8 cellular contexts compared by ENCODE assay signal in the genomic region with DNA sequence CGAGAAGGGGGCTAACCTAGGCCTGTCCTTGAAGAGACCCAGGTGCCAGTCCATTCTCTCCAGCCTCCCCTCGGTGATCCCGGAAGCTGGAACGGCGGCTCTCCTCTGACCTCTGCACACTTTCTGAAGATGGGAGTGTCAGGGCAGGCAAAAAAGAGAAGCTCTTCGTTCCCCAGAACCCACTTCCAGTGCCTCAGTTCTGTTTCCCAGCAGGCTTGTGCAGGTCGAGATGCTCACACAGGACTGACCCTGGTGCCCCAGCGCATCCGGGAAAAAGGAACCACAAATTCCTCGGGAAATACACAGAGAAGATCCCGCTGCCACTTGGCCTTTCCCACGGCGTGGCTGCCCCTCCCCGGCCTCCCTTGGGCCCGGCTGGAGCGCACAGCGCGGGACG. TPM values are rescaled to one million over a fixed set of nuclear protein-coding genes. Genes with fewer than 3 reads are reported as not detected.
DNase-seq lines count a peak whose midpoint lies in the region; ATAC-seq and TF ChIP-seq lines count a peak whose summit lies in the region.

No MANE protein-coding gene starts in this region.

- no peak overlapping the region for H3K4ac ChIP-seq in neuronal stem cell (ENCODE audit: low read length)

- H3K9me3 ChIP-seq in Peyer's patch: no peaks in the 10 kb centered on the region
- no peaks in the 10 kb centered on the region for H3K9me3 ChIP-seq in neuronal stem cell (replicated peaks in 1 of 2; ENCODE audit: control insufficient read depth in 2 of 2, insufficient read depth in 1 of 2, low read depth in 1 of 2, low read length in 2 of 2)

- no peak for TF ChIP-seq CTCF in Peyer's patch (IDR thresholded peaks at IDR 0.05)

- WGBS in neuronal stem cell (ENCODE audit: extremely low coverage in 2 of 2, insufficient read length in 2 of 2, insufficient replicate concordance in 1 of 2), 2 donors: no CpG with 5 or more reads among the region's 19 CpGs

- no peaks in the 10 kb centered on the region for H3K36me3 ChIP-seq in Peyer's patch
- no peaks in the 10 kb centered on the region for H3K36me3 ChIP-seq in neuronal stem cell (replicated peaks in 1 of 2; ENCODE audit: control insufficient read depth in 2 of 2, insufficient read depth in 2 of 2, low read length in 2 of 2)

- peak overlapping the region; percentile 89 for H2BK5ac ChIP-seq in neuronal stem cell (ENCODE audit: low read length)

- DNase-seq in Peyer's patch (no peak), neuronal stem cell (ENCODE audit: low spot score) (no peak), DMS114 treated with DMSO at 0.1 percent for 48 hours (lab: John Stamatoyannopoulos, UW; ENCODE audit: unreplicated experiment) (no peak), iPS-NIHi11 (ENCODE audit: low spot score) (no peak), hippocampal formation (lab: John Stamatoyannopoulos, UW) (no peak)

- no peaks in the 10 kb centered on the region for H3K27me3 ChIP-seq in Peyer's patch
- peaks cover 0 to 6% (median 0%) of the 10 kb centered on the region in 3 experiments for H3K27me3 ChIP-seq in neuronal stem cell (ENCODE audit: control insufficient read depth in 3 of 3, insufficient read depth in 3 of 3, low read depth in 1 of 3, low read length in 3 of 3)

- peak overlapping the region; percentile 66 for H3K9ac ChIP-seq in neuronal stem cell (ENCODE audit: low read depth, low read length, poor library complexity)

- no peak overlapping the region for H2BK12ac ChIP-seq in neuronal stem cell (ENCODE audit: low read length)

- H3K79me1 ChIP-seq in neuronal stem cell (ENCODE audit: low read depth, low read length): peaks cover 6% of the 10 kb centered on the region

- H2BK120ac ChIP-seq in neuronal stem cell (ENCODE audit: low read depth, low read length): no peak overlapping the region

- no peak for TF ChIP-seq POLR2A in Peyer's patch (IDR thresholded peaks at IDR 0.05)

- H3K4me3 ChIP-seq in Peyer's patch (peak overlapping the region; percentile 73 to 88 (median 81)), neuronal stem cell (ENCODE audit: low read length in 2 of 2) (peak overlapping the region; percentile 72 to 89)

- no peak overlapping the region for H4K91ac ChIP-seq in neuronal stem cell (ENCODE audit: low read depth, low read length, poor library complexity)

- H3K14ac ChIP-seq in neuronal stem cell (ENCODE audit: low read length): no peak overlapping the region

- peaks cover 0 to 19% (median 9%) of the 10 kb centered on the region in 4 donors for H3K4me1 ChIP-seq in Peyer's patch
- H3K4me1 ChIP-seq in neuronal stem cell (ENCODE audit: control insufficient read depth in 2 of 2, insufficient read depth in 1 of 2, low read depth in 1 of 2, low read length in 2 of 2): peaks cover 20 to 22% of the 10 kb centered on the region in 2 donors

- peak overlapping the region; percentile 96 for H3K4me2 ChIP-seq in neuronal stem cell (ENCODE audit: insufficient read depth, low read length, poor library complexity, severe bottlenecking)

- H4K8ac ChIP-seq in neuronal stem cell (ENCODE audit: low read depth, low read length): no peak overlapping the region

- peak overlapping the region; percentile 92 for H3K18ac ChIP-seq in neuronal stem cell (ENCODE audit: low read length)

- H3K23ac ChIP-seq in neuronal stem cell (ENCODE audit: low read depth, low read length, poor library complexity): peak overlapping the region; percentile 90

- H2AFZ ChIP-seq in neuronal stem cell (ENCODE audit: low read length): peak overlapping the region; percentile 99

- H2AK5ac ChIP-seq in neuronal stem cell (ENCODE audit: low read depth, low read length): peak overlapping the region; percentile 60

- H3K27ac ChIP-seq in Peyer's patch (peak overlapping the region; percentile 71 to 89 (median 85)), neuronal stem cell (replicated peaks; ENCODE audit: low read length) (no peak overlapping the region)

- ATAC-seq in GM19463 (IDR thresholded peaks at IDR 0.05; ENCODE audit: unreplicated experiment) (peak; percentile 2), esophagus mucosa (peak; percentile 1), GM18909 (IDR thresholded peaks at IDR 0.05; ENCODE audit: poor library complexity, unreplicated experiment) (no peak)

- H2BK15ac ChIP-seq in neuronal stem cell (ENCODE audit: low read length): no peak overlapping the region

RNA-seq across cellular contexts. Expression of a gene that starts 0.7 kb away (rescaled TPM):
- total RNA-seq in Peyer's patch (100 to 1,000 TPM; 137 to 208 (median 169) TPM), esophagus mucosa (19.8 TPM)
- 24.7 TPM for polyA plus RNA-seq in neuronal stem cell (2013, experiment 1 of 2)
- 25.2 TPM for polyA plus RNA-seq in neuronal stem cell (2013, experiment 2 of 2)

RNA-seq across cellular contexts. Expression of a gene that starts 12.5 kb away (rescaled TPM):
- 10 to 100 TPM; 41.9 to 99.9 (median 62.8) TPM for total RNA-seq in Peyer's patch
- 47.5 TPM for total RNA-seq in esophagus mucosa
- 49.5 TPM for polyA plus RNA-seq in neuronal stem cell (2013, experiment 1 of 2)
- 45.4 TPM for polyA plus RNA-seq in neuronal stem cell (2013, experiment 2 of 2)
